Comparison of ENCODE assay signal across 13 cellular contexts in the genomic region with DNA sequence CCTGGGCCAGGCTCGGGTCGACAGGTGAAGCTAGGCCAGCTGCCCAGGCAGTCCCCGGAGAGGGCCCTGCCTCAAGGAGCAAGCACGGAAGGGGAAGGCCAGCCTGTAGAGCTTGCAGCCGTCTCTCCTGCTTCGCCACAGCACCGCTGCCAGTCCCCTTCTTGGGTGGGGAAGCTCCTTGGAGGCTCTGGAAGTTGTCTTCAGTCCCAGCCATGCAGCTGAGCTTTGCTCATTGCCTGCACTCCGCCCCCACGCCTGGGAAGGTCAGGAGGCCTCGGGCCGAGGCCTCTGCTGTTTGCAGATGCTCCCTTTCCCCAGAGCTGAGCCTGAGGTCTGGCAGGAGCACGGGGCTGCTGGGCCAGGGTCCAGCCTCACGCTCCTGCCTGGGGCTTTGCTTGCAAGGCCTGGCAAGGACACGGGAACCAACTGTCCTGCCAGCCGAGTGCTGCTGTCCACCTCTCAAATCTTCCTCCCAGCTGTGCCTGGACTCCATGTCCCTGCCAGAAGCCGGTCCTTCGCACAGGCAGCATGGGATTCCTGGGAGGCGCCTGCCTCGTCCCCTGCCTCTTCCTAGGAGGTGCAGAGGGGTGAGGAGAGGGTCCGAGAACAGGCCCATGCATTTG. TPM values are rescaled to one million over a fixed set of nuclear protein-coding genes. Genes with fewer than 3 reads are reported as not detected.
A peak's percentile ranks its signal among the peaks of the same experiment; 100 is the strongest.
DNase-seq lines count a peak whose midpoint lies in the region; ATAC-seq and TF ChIP-seq lines count a peak whose summit lies in the region.
"Had no signal": no experiment of that assay in that cellular context is flagged by ENCODE, and none has a peak within 500 bp of the region (broad histone marks: within the 10 kb centered on the region; RNA-seq: fewer than 3 reads in every experiment).

No MANE protein-coding gene starts in this region.

- TF ChIP-seq POLR2A in breast epithelium (IDR thresholded peaks at IDR 0.05) (no peak), vagina (IDR thresholded peaks at IDR 0.05) (no peak)

- H4K8ac ChIP-seq in neuronal stem cell (ENCODE audit: low read depth, low read length): no peak overlapping the region

- CTCF ChIA-PET in mammary epithelial cell (lab: Charles Lee; ENCODE audit: low non-redundant PET): no interaction called here

- H4K20me1 ChIP-seq in mammary epithelial cell (ENCODE audit: insufficient read depth, low read length): no peaks in the 10 kb centered on the region

- dilution Hi-C loops in mammary epithelial cell (cut with HindIII; ENCODE audit: low sequenced_read_pairs): no loop called here

- TF ChIP-seq CTCF in breast epithelium (IDR thresholded peaks at IDR 0.05) (no peak), mammary epithelial cell (conservative IDR thresholded peaks at IDR 0.05 in 1 of 2, IDR thresholded peaks at IDR 0.05 in 1 of 2; ENCODE audit: extremely low read depth in 1 of 2, insufficient read depth in 1 of 2, low read depth in 1 of 2, low read length in 2 of 2) (no peak), vagina (IDR thresholded peaks at IDR 0.05) (no peak)

- H3K4me1 ChIP-seq in breast epithelium: peaks cover 25 to 77% of the 10 kb centered on the region in 2 donors
- peaks cover 12% of the 10 kb centered on the region for H3K4me1 ChIP-seq in mammary epithelial cell (ENCODE audit: insufficient read depth, low read length)
- peaks cover 12 to 26% of the 10 kb centered on the region in 2 donors for H3K4me1 ChIP-seq in neuronal stem cell (ENCODE audit: control insufficient read depth in 2 of 2, insufficient read depth in 1 of 2, low read depth in 1 of 2, low read length in 2 of 2)
- peaks cover 84% of the 10 kb centered on the region for H3K4me1 ChIP-seq in vagina

- whole genome bisulfite sequencing in mammary epithelial cell (ENCODE audit: low coverage, missing lambda C conversion rate): 58% methylated on average over 12 of the region's 20 CpGs
- WGBS in neuronal stem cell (ENCODE audit: extremely low coverage in 2 of 2, insufficient read length in 2 of 2, insufficient replicate concordance in 1 of 2), 2 donors: no CpG with 5 or more reads among the region's 20 CpGs

- H3K79me1 ChIP-seq in neuronal stem cell (ENCODE audit: low read depth, low read length): peaks cover 4% of the 10 kb centered on the region

- intact Hi-C loops in breast epithelium (cut with DNase I; ENCODE audit: low total_unique reads) (no loop called here), mammary epithelial cell (cut with micrococcal nuclease) (no loop called here), head of caudate nucleus (cut with DNase I) (no loop called here), vagina (cut with DNase I) (no loop called here)

- peaks cover 28% of the 10 kb centered on the region for H3K79me2 ChIP-seq in mammary epithelial cell (ENCODE audit: insufficient read depth, low read length)

- H2BK15ac ChIP-seq in neuronal stem cell (ENCODE audit: low read length): no peak overlapping the region

- ATAC-seq in activated CD4-positive, CD25-positive, alpha-beta regulatory T cell treated with anti-CD3 and anti-CD28 coated beads, Interleukin-2, amount 50 U/mL, for 24 hours: no peak

- H2AK5ac ChIP-seq in neuronal stem cell (ENCODE audit: low read depth, low read length): peak overlapping the region; percentile 84

- H2BK12ac ChIP-seq in neuronal stem cell (ENCODE audit: low read length): peak overlapping the region; percentile 84

- H3K4ac ChIP-seq in neuronal stem cell (ENCODE audit: low read length): no peak overlapping the region

- H2BK5ac ChIP-seq in neuronal stem cell (ENCODE audit: low read length): no peak overlapping the region

- H2BK120ac ChIP-seq in neuronal stem cell (ENCODE audit: low read depth, low read length): no peak overlapping the region

- H3K14ac ChIP-seq in neuronal stem cell (ENCODE audit: low read length): peak overlapping the region; percentile 89

- peak overlapping the region; percentile 80 for H3K18ac ChIP-seq in neuronal stem cell (ENCODE audit: low read length)

- H3K27me3 ChIP-seq in breast epithelium: no peaks in the 10 kb centered on the region
- no peaks in the 10 kb centered on the region for H3K27me3 ChIP-seq in mammary epithelial cell (ENCODE audit: insufficient read depth, low read length)
- H3K27me3 ChIP-seq in neuronal stem cell (ENCODE audit: control insufficient read depth in 3 of 3, insufficient read depth in 3 of 3, low read depth in 1 of 3, low read length in 3 of 3): peaks cover 0 to 7% (median 0%) of the 10 kb centered on the region in 3 experiments
- H3K27me3 ChIP-seq in vagina: no peaks in the 10 kb centered on the region

- DNase-seq in breast epithelium (ENCODE audit: low spot score in 2 of 2) (peak in 1 of 2 donors; percentile 60), mammary epithelial cell (no peak), head of caudate nucleus (peak in 22 of 42 donors; percentile 32 to 89 (median 54)), neuronal stem cell (ENCODE audit: low spot score) (no peak), vagina (ENCODE audit: extremely low spot score in 2 of 2) (peak in 1 of 2 donors; percentile 97), NCI-H345 (lab: John Stamatoyannopoulos, UW) (no peak), T-helper 1 cell (no peak)
- DNase-seq: amniotic stem cell, GF-D8, HFFc6, NCI-H1048, NCI-H774 had no signal

- H2AFZ ChIP-seq in mammary epithelial cell (ENCODE audit: low read depth, low read length) (no peak overlapping the region), neuronal stem cell (ENCODE audit: low read length) (peak overlapping the region; percentile 77)

- peak overlapping the region; percentile 43 for H3K23ac ChIP-seq in neuronal stem cell (ENCODE audit: low read depth, low read length, poor library complexity)

- no peak overlapping the region for H4K91ac ChIP-seq in neuronal stem cell (ENCODE audit: low read depth, low read length, poor library complexity)

- H3K27ac ChIP-seq in breast epithelium (peak overlapping the region; percentile 62 to 87), mammary epithelial cell (ENCODE audit: insufficient read depth, low read depth, low read length) (no peak overlapping the region), neuronal stem cell (replicated peaks; ENCODE audit: low read length) (no peak overlapping the region), vagina (peak overlapping the region; percentile 83)

- peak overlapping the region in 1 of 3 donors; percentile 29 for H3K4me3 ChIP-seq in breast epithelium
- H3K4me3 ChIP-seq in mammary epithelial cell (replicated peaks in 1 of 3; ENCODE audit: insufficient read depth in 1 of 3, low read depth in 2 of 3, low read length in 3 of 3): no peak overlapping the region
- no peak overlapping the region for H3K4me3 ChIP-seq in neuronal stem cell (ENCODE audit: low read length in 2 of 2)
- H3K4me3 ChIP-seq in vagina: no peak overlapping the region

- no peak overlapping the region for H3K9ac ChIP-seq in mammary epithelial cell (ENCODE audit: insufficient read depth, low read length)
- no peak overlapping the region for H3K9ac ChIP-seq in neuronal stem cell (ENCODE audit: low read depth, low read length, poor library complexity)

- H3K9me3 ChIP-seq in breast epithelium: no peaks in the 10 kb centered on the region
- no peaks in the 10 kb centered on the region for H3K9me3 ChIP-seq in mammary epithelial cell (replicated peaks; ENCODE audit: insufficient read depth, low read length)
- no peaks in the 10 kb centered on the region for H3K9me3 ChIP-seq in neuronal stem cell (replicated peaks in 1 of 2; ENCODE audit: control insufficient read depth in 2 of 2, insufficient read depth in 1 of 2, low read depth in 1 of 2, low read length in 2 of 2)
- no peaks in the 10 kb centered on the region for H3K9me3 ChIP-seq in vagina

- H3K4me2 ChIP-seq in mammary epithelial cell (ENCODE audit: insufficient read depth, low read depth, low read length): no peak overlapping the region
- no peak overlapping the region for H3K4me2 ChIP-seq in neuronal stem cell (ENCODE audit: insufficient read depth, low read length, poor library complexity, severe bottlenecking)

- H3K36me3 ChIP-seq in breast epithelium: peaks cover 6% of the 10 kb centered on the region
- H3K36me3 ChIP-seq in mammary epithelial cell (ENCODE audit: insufficient read depth, low read length): no peaks in the 10 kb centered on the region
- H3K36me3 ChIP-seq in neuronal stem cell (replicated peaks in 1 of 2; ENCODE audit: control insufficient read depth in 2 of 2, insufficient read depth in 2 of 2, low read length in 2 of 2): peaks cover 2 to 8% of the 10 kb centered on the region in 2 donors
- H3K36me3 ChIP-seq in vagina: peaks cover 0 to 37% of the 10 kb centered on the region in 2 donors

- no TSS peak for BruUV-seq in mammary epithelial cell (replicated peaks; lab: Mats Ljungman, UMichigan)

- in situ Hi-C loops in mammary epithelial cell (cut with MboI; ENCODE audit: low sequenced_read_pairs in 2 of 2): no loop called here

RNA-seq across cellular contexts. Expression of gene PLEKHF1, which starts 13.3 kb away (rescaled TPM):
- total RNA-seq in breast epithelium (10 to 100 TPM; 29.8 to 71.4 (median 58.7) TPM), mammary epithelial cell (10 to 100 TPM; 20.6 to 31.2 TPM), vagina (37.1 TPM)
- 12.2 TPM for polyA plus RNA-seq in mammary epithelial cell
- 8.7 TPM for polyA minus RNA-seq in mammary epithelial cell
- polyA plus RNA-seq in neuronal stem cell (2013, experiment 1 of 2): 1.0 TPM
- polyA plus RNA-seq in neuronal stem cell (2013, experiment 2 of 2): 0.96 TPM

RNA-seq across cellular contexts. Expression of gene C19orf12, which starts 36.5 kb away (rescaled TPM):
- total RNA-seq in breast epithelium (100 to 1,000 TPM in 1 of 3 donors, 10 to 100 TPM in 2; 42.7 to 230 (median 53.7) TPM), mammary epithelial cell (10 to 100 TPM; 19.6 to 24.5 TPM), vagina (14.2 TPM)
- 10.5 TPM for polyA plus RNA-seq in mammary epithelial cell
- polyA minus RNA-seq in mammary epithelial cell: 11.8 TPM
- 20.8 TPM for polyA plus RNA-seq in neuronal stem cell (2013, experiment 1 of 2)
- polyA plus RNA-seq in neuronal stem cell (2013, experiment 2 of 2): 20.7 TPM

Comparison
In these comparisons a context has a peak if more than half of its experiments do, and no peak if none do; other contexts are left out.
1. H3K27ac ChIP-seq: peak in breast epithelium (2 of 2) and vagina (single experiment); none in mammary epithelial cell (single experiment) and neuronal stem cell (single experiment).
2. DNase-seq: peak in head of caudate nucleus (22 of 42); none in mammary epithelial cell (single experiment), neuronal stem cell (single experiment), NCI-H345 (single experiment) and T-helper 1 cell (0 of 5).